Comparison of ENCODE assay signal across 21 cellular contexts in the genomic region with DNA sequence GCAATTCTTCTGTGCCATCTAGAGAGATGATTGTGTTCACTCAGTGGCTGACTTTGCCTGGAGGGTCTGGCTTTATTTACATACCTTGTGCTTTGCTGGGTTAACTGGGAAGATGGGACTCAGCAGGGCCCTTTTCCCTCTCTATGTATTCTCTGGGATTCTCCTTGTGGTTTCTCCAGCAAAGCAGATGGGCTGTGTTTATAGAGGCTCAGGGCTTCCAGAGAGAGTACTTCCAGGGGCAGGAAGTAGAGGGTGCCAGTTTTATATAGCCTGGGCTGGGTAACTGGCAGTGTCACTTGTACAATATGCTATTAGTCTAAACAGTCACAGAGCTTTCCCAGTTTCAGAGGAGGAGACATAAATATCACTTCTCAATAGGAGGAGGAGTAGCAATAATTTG.
"Had no signal": no experiment of that assay in that cellular context is flagged by ENCODE, and none has a peak within 500 bp of the region (broad histone marks: within the 10 kb centered on the region; RNA-seq: fewer than 3 reads in every experiment).

No MANE protein-coding gene starts in this region.

- ATAC-seq: heart left ventricle; left colon; left ventricle myocardium superior; naive thymus-derived CD4-positive, alpha-beta T cell; psoas muscle; right lobe of liver; stimulated activated effector memory CD8-positive, alpha-beta T cell treated with anti-CD3 and anti-CD28 coated beads, Interleukin-12 subunit alpha, Interleukin-12 subunit beta, amount 100 ng/mL, for 72 hours; stimulated activated naive CD8-positive, alpha-beta T cell treated with anti-CD3 and anti-CD28 coated beads, Interleukin-15, Interleukin-2, amounts not matched to agents 100 U/mL and 50 U/mL, for 24 hours had no signal

- DNase-seq: effector CD8-positive, alpha-beta T cell; heart left ventricle; hippocampal formation; left colon; left ventricle myocardium superior; mesenchymal stem cell; naive thymus-derived CD4-positive, alpha-beta T cell; psoas muscle; retina; right lobe of liver; stimulated activated CD4-positive, alpha-beta T cell treated with anti-CD3 and anti-CD28 coated beads, Interleukin-4, amount 100 ng/mL, for 1 hour; stimulated activated CD8-positive, alpha-beta memory T cell treated with anti-CD3 and anti-CD28 coated beads, Interleukin-4, amount 100 ng/mL, for 48 hours; stimulated activated naive CD8-positive, alpha-beta T cell treated with anti-CD3 and anti-CD28 coated beads, Interleukin-15, Interleukin-2, amounts not matched to agents 100 U/mL and 50 U/mL, for 24 hours; thyroid gland had no signal

- H3K27ac ChIP-seq: heart left ventricle, neutrophil, psoas muscle, right lobe of liver, suprapubic skin, thyroid gland had no signal

- H3K4me1 ChIP-seq: heart left ventricle, right lobe of liver, suprapubic skin, thyroid gland had no signal

- H3K4me3 ChIP-seq: dorsolateral prefrontal cortex, heart left ventricle, lung, psoas muscle, right lobe of liver, suprapubic skin, thyroid gland had no signal

- H3K27me3 ChIP-seq: dorsolateral prefrontal cortex, heart left ventricle, neutrophil, right lobe of liver, suprapubic skin, thyroid gland had no signal

- FAIRE-seq: frontal cortex, urothelium cell line had no signal

- H3K36me3 ChIP-seq: heart left ventricle, neutrophil, right lobe of liver, suprapubic skin, thyroid gland had no signal

- H3K9me3 ChIP-seq: heart left ventricle, neutrophil, psoas muscle, right lobe of liver, suprapubic skin, thyroid gland had no signal
